1 cellular context compared by ENCODE assay signal in genomic region chr1:83725735-83726360, GRCh38.
TF ChIP-seq lines count a peak whose summit lies in the region.

No MANE protein-coding gene starts in this region.

TF ChIP-seq in H1, 55 proteins besides CTCF, POLR2A, EP300 and RAD21 (continued from another document):
- no peak for TF ChIP-seq RFX5 (IDR thresholded peaks at IDR 0.05; ENCODE audit: borderline replicate concordance, low read depth, low read length)
- no peak for TF ChIP-seq USF2 (IDR thresholded peaks at IDR 0.05; ENCODE audit: low read length)
- no peak for TF ChIP-seq ATF3 (IDR thresholded peaks at IDR 0.05; ENCODE audit: insufficient read depth, low read depth, low read length)
- TF ChIP-seq BCL11A (IDR thresholded peaks at IDR 0.05; ENCODE audit: low read depth in 2 of 2, low read length in 2 of 2) = no peak
- TF ChIP-seq CREB1 (IDR thresholded peaks at IDR 0.05) = no peak
